ENCODE assay signal across 7 cellular contexts in genomic region chr6:113078791-113079190, GRCh38.
"Had no signal": no experiment of that assay in that cellular context is flagged by ENCODE, and none has a peak within 500 bp of the region (broad histone marks: within the 10 kb centered on the region; RNA-seq: fewer than 3 reads in every experiment).

No MANE protein-coding gene starts in this region.

- H3K36me3 Mint-ChIP-seq: IgD-negative memory B cell had no signal

- H3K4me3 Mint-ChIP-seq: GM23338, H9, IgD-negative memory B cell had no signal

- DNase-seq: H9, HCEC 1CT had no signal

- FAIRE-seq: H1, H54, HTR-8/SVneo had no signal

- H3K4me2 ChIP-seq: GM23338 had no signal

- H2AFZ ChIP-seq: GM23338 had no signal

- H3K27ac Mint-ChIP-seq: GM23338, H9, IgD-negative memory B cell had no signal

- H3K9me3 Mint-ChIP-seq: GM23338, H9, IgD-negative memory B cell had no signal

- H3K4me1 Mint-ChIP-seq: GM23338, H9 had no signal

- H3K4me3 ChIP-seq: GM23338 had no signal
